15 cellular contexts compared by ENCODE assay signal in genomic region chr5:53825016-53825415, GRCh38.
DNase-seq lines count a peak whose midpoint lies in the region; TF ChIP-seq lines count a peak whose summit lies in the region.
"Had no signal": no experiment of that assay in that cellular context is flagged by ENCODE, and none has a peak within 500 bp of the region (broad histone marks: within the 10 kb centered on the region; RNA-seq: fewer than 3 reads in every experiment).

No MANE protein-coding gene starts in this region.

- H3K4me1 ChIP-seq in SJSA1 (replicated peaks) (peaks cover 18% of the 10 kb centered on the region), osteoblast (ENCODE audit: insufficient read depth, low read length) (no peaks in the 10 kb centered on the region)
- H3K4me1 ChIP-seq: BLaER1 treated with 17β-estradiol and CSF1 and Interleukin-3, amounts not matched to agents 10 nM and 100 nM; HAP-1 had no signal

- TF ChIP-seq CTCF in osteoblast (IDR thresholded peaks at IDR 0.05; ENCODE audit: extremely low read depth, low read depth, low read length) (no peak), glutamatergic neuron (IDR thresholded peaks at IDR 0.05; ENCODE audit: partially characterized antibody, unreplicated experiment) (no peak)

- H3K27ac ChIP-seq in SJSA1 (peak overlapping the region; percentile 29; the same call in 1 of the 2 replicates), osteoblast (ENCODE audit: low read depth, low read length) (no peak overlapping the region)
- H3K27ac ChIP-seq: BLaER1 treated with 17β-estradiol and CSF1 and Interleukin-3, amounts not matched to agents 10 nM and 100 nM; HL-60 had no signal

- no peaks in the 10 kb centered on the region for H3K27me3 ChIP-seq in SJSA1 (replicated peaks)
- H3K27me3 ChIP-seq in osteoblast (ENCODE audit: insufficient read depth, low read length), result no peaks in the 10 kb centered on the region
- H3K27me3 ChIP-seq: BLaER1 treated with 17β-estradiol and CSF1 and Interleukin-3, amounts not matched to agents 10 nM and 100 nM had no signal

- no peaks in the 10 kb centered on the region for H3K36me3 Mint-ChIP-seq in glutamatergic neuron (ENCODE audit: unreplicated experiment)
- H3K36me3 Mint-ChIP-seq: CD4-positive, CD25-positive, alpha-beta regulatory T cell had no signal

- peak overlapping the region; percentile 51 for H2AFZ ChIP-seq in osteoblast (ENCODE audit: low read length)

- H3K4me3 Mint-ChIP-seq in glutamatergic neuron (ENCODE audit: unreplicated experiment), result no peak overlapping the region
- H3K4me3 Mint-ChIP-seq: CD4-positive, CD25-positive, alpha-beta regulatory T cell had no signal

- H3K4me1 Mint-ChIP-seq in glutamatergic neuron (ENCODE audit: low read depth, unreplicated experiment), result no peaks in the 10 kb centered on the region
- H3K4me1 Mint-ChIP-seq: CD4-positive, CD25-positive, alpha-beta regulatory T cell had no signal

- H4K20me1 ChIP-seq in osteoblast (ENCODE audit: insufficient read depth, low read length), result no peaks in the 10 kb centered on the region
- H4K20me1 ChIP-seq: BLaER1 treated with 17β-estradiol and CSF1 and Interleukin-3, amounts not matched to agents 10 nM and 100 nM had no signal

- H3K27me3 Mint-ChIP-seq in glutamatergic neuron (ENCODE audit: unreplicated experiment), result peaks cover 2% of the 10 kb centered on the region
- H3K27me3 Mint-ChIP-seq: CD4-positive, CD25-positive, alpha-beta regulatory T cell had no signal

- peaks cover 3% of the 10 kb centered on the region for H3K9me3 Mint-ChIP-seq in glutamatergic neuron (ENCODE audit: unreplicated experiment)

- DNase-seq in EH (ENCODE audit: low read depth) (peak; percentile 34), SJSA1 (ENCODE audit: low read depth in 1 of 2, low spot score in 2 of 2) (peak; percentile 64 to 70), islet precursor cell (peak; percentile 57), osteoblast (ENCODE audit: insufficient read length, low spot score, missing footprints) (no peak), glutamatergic neuron (no peak), COLO829 (ENCODE audit: low spot score) (no peak)
- no peak for DNase-seq in activated CD4-positive, CD25-positive, alpha-beta regulatory T cell (lab: John Stamatoyannopoulos, UW)
- DNase-seq: ACHN; CD4-positive, CD25-positive, alpha-beta regulatory T cell; DMS79; EL; GOT3 had no signal

- no peaks in the 10 kb centered on the region for H3K36me3 ChIP-seq in SJSA1
- H3K36me3 ChIP-seq in osteoblast (ENCODE audit: insufficient read depth, low read length), result no peaks in the 10 kb centered on the region
- H3K36me3 ChIP-seq: BLaER1 treated with 17β-estradiol and CSF1 and Interleukin-3, amounts not matched to agents 10 nM and 100 nM; HAP-1 had no signal

- H3K27ac Mint-ChIP-seq in glutamatergic neuron (ENCODE audit: unreplicated experiment), result no peak overlapping the region
- H3K27ac Mint-ChIP-seq: CD4-positive, CD25-positive, alpha-beta regulatory T cell had no signal

- H3K79me2 ChIP-seq in osteoblast (ENCODE audit: insufficient read depth, low read length), result no peaks in the 10 kb centered on the region

- no peaks in the 10 kb centered on the region for H3K9me3 ChIP-seq in SJSA1 (replicated peaks)
- H3K9me3 ChIP-seq in osteoblast (ENCODE audit: low read depth, low read length), result no peaks in the 10 kb centered on the region
- H3K9me3 ChIP-seq: HAP-1 had no signal

- H3K4me3 ChIP-seq in SJSA1, result no peak overlapping the region
- no peak overlapping the region for H3K4me3 ChIP-seq in osteoblast (ENCODE audit: insufficient read depth, low read length)
- H3K4me3 ChIP-seq: BLaER1 treated with 17β-estradiol and CSF1 and Interleukin-3, amounts not matched to agents 10 nM and 100 nM; HAP-1 had no signal

- no peak overlapping the region for H3K4me2 ChIP-seq in osteoblast (ENCODE audit: insufficient read depth, low read length)
- H3K4me2 ChIP-seq: BLaER1 treated with 17β-estradiol and CSF1 and Interleukin-3, amounts not matched to agents 10 nM and 100 nM had no signal

Comparison
In these comparisons a context has a peak if more than half of its experiments do, and no peak if none do; other contexts are left out.
1. DNase-seq: peak in EH (single experiment), SJSA1 (2 of 2) and islet precursor cell (single experiment); none in osteoblast (single experiment), glutamatergic neuron (single experiment), COLO829 (single experiment) and activated CD4-positive, CD25-positive, alpha-beta regulatory T cell (0 of 4).